ENCODE assay signal across 31 cellular contexts in genomic region chr5:87245451-87245850, GRCh38.
"Had no signal": no experiment of that assay in that cellular context is flagged by ENCODE, and none has a peak within 500 bp of the region (broad histone marks: within the 10 kb centered on the region; RNA-seq: fewer than 3 reads in every experiment).

No MANE protein-coding gene starts in this region.

- H3K36me3 ChIP-seq: adrenal gland, breast epithelium, cardiac muscle cell, colonic mucosa, esophagus squamous epithelium, gastroesophageal sphincter, heart right ventricle had no signal

- H3K27me3 ChIP-seq: adrenal gland, breast epithelium, cardiac muscle cell, colonic mucosa, dorsolateral prefrontal cortex, esophagus squamous epithelium, gastroesophageal sphincter, heart right ventricle had no signal

- H3K4me3 ChIP-seq: adrenal gland, breast epithelium, cardiac muscle cell, colonic mucosa, dorsolateral prefrontal cortex, esophagus squamous epithelium, gastroesophageal sphincter, heart right ventricle had no signal

- ATAC-seq: activated CD4-positive, alpha-beta T cell treated with anti-CD3 and anti-CD28 coated beads for 36 hours; activated CD8-positive, alpha-beta memory T cell treated with anti-CD3 and anti-CD28 coated beads, Interleukin-2, amount 10 ng/mL, durations not matched to agents 7 days and 5 days; activated CD8-positive, alpha-beta T cell treated with anti-CD3 and anti-CD28 coated beads, Interleukin-2, amount 10 ng/mL, durations not matched to agents 7 days and 5 days; activated naive CD8-positive, alpha-beta T cell treated with anti-CD3 and anti-CD28 coated beads, Interleukin-2, amount 50 U/mL, for 24 hours; gastroesophageal sphincter; heart right ventricle; T-cell had no signal

- H3K9me3 ChIP-seq: breast epithelium, colonic mucosa, esophagus squamous epithelium, gastroesophageal sphincter, heart right ventricle had no signal

- DNase-seq: activated CD4-positive, alpha-beta memory T cell treated with anti-CD3 and anti-CD28 coated beads for 36 hours; activated CD4-positive, alpha-beta T cell treated with anti-CD3 and anti-CD28 coated beads for 36 hours; activated CD4-positive, alpha-beta T cell treated with anti-CD3 and anti-CD28 coated beads, Interleukin-2, amount 10 ng/mL, durations not matched to agents 24 days and 14 days; activated CD4-positive, CD25-positive, alpha-beta regulatory T cell; activated CD4-positive, CD25-positive, alpha-beta regulatory T cell treated with anti-CD3 and anti-CD28 coated beads, Interleukin-2, amount 50 U/mL, for 72 hours; activated CD8-positive, alpha-beta memory T cell treated with anti-CD3 and anti-CD28 coated beads, Interleukin-2, amount 10 ng/mL, durations not matched to agents 7 days and 5 days; activated CD8-positive, alpha-beta memory T cell treated with anti-CD3 and anti-CD28 coated beads, Interleukin-2, amount 50 U/mL, for 4 hours; activated CD8-positive, alpha-beta T cell treated with anti-CD3 and anti-CD28 coated beads, Interleukin-2, amount 10 ng/mL, durations not matched to agents 7 days and 5 days; activated effector memory CD4-positive, alpha-beta T cell treated with anti-CD3 and anti-CD28 coated beads, Interleukin-2, amount 50 U/mL, for 16 hours; activated naive CD4-positive, alpha-beta T cell treated with anti-CD3 and anti-CD28 coated beads for 36 hours; activated naive CD8-positive, alpha-beta T cell treated with anti-CD3 and anti-CD28 coated beads for 36 hours; activated naive CD8-positive, alpha-beta T cell treated with anti-CD3 and anti-CD28 coated beads, Interleukin-2, amount 50 U/mL, for 24 hours; activated T-cell treated with anti-CD3 and anti-CD28 coated beads, Interleukin-2, amount 50 U/mL, for 1 hour; activated T-cell treated with anti-CD3 and anti-CD28 coated beads, Interleukin-2, amount 50 U/mL, for 48 hours; adrenal gland; amygdala; aorta; central memory CD4-positive, alpha-beta T cell; cerebellar nuclear complex; colonic mucosa; dorsolateral prefrontal cortex; effector memory CD4-positive, alpha-beta T cell; endodermal cell; esophagus squamous epithelium; foreskin melanocyte; heart right ventricle; T-cell; T1000 had no signal

- H3K27ac ChIP-seq: adrenal gland, breast epithelium, cardiac muscle cell, colonic mucosa, dorsolateral prefrontal cortex, esophagus squamous epithelium, gastroesophageal sphincter, heart right ventricle had no signal

- H3K4me1 ChIP-seq: adrenal gland, breast epithelium, colonic mucosa, esophagus squamous epithelium, gastroesophageal sphincter had no signal
